ENCODE assay signal across 21 cellular contexts in the genomic region with DNA sequence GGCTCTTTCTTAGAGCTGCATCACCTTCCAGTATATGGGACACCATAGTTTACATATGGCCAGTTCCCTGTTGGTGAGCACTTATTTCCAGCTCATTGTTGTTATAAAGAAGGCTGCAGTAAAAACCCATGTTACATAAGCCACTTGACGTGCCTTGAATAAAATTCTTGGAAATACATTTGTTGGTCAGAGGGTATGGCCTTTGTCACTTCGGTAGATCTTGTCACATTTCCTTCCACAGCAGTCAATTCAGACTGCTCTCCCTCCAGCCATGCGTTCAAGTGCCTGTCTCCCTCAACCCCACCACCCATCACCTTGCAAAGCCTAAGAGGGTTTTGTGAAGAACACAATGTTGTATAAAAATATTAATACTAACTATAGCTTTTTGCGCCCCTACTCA.
"Had no signal": no experiment of that assay in that cellular context is flagged by ENCODE, and none has a peak within 500 bp of the region (broad histone marks: within the 10 kb centered on the region; RNA-seq: fewer than 3 reads in every experiment).

No MANE protein-coding gene starts in this region.

- H3K36me3 Mint-ChIP-seq: naive thymus-derived CD8-positive, alpha-beta T cell; stimulated activated memory B cell treated with anti-CD40 and anti-IgM and Interleukin-4, amounts not matched to agents 10 μg/mL and 1 μg/mL and 100 μg/mL, for 72 hours had no signal

- H3K9me3 Mint-ChIP-seq: activated naive CD4-positive, alpha-beta T cell treated with anti-CD3 and anti-CD28 coated beads for 36 hours; activated T-cell treated with anti-CD3 and anti-CD28 coated beads, Interleukin-2, amount 50 U/mL, for 24 hours; naive thymus-derived CD8-positive, alpha-beta T cell had no signal

- DNase-seq: activated CD4-positive, alpha-beta T cell treated with anti-CD3 and anti-CD28 coated beads for 1 hour; activated CD4-positive, alpha-beta T cell treated with anti-CD3 and anti-CD28 coated beads, Interleukin-2, amount 50 U/mL, for 1 hour; activated CD8-positive, alpha-beta memory T cell treated with anti-CD3 and anti-CD28 coated beads for 24 hours; activated CD8-positive, alpha-beta memory T cell treated with anti-CD3 and anti-CD28 coated beads, Interleukin-2, amount 50 U/mL, for 4 hours; activated naive CD4-positive, alpha-beta T cell treated with anti-CD3 and anti-CD28 coated beads for 36 hours; activated T-cell treated with anti-CD3 and anti-CD28 coated beads, Interleukin-2, amount 50 U/mL, for 24 hours; effector CD8-positive, alpha-beta T cell; foreskin melanocyte; left ventricle myocardium inferior; mammary epithelial cell; naive thymus-derived CD8-positive, alpha-beta T cell; SK-N-SH; stimulated activated CD4-positive, alpha-beta T cell treated with anti-CD3 and anti-CD28 coated beads, Interleukin-2, amount 100 ng/mL, for 24 hours; upper lobe of left lung had no signal

- H3K4me3 Mint-ChIP-seq: activated naive CD4-positive, alpha-beta T cell treated with anti-CD3 and anti-CD28 coated beads for 36 hours; activated T-cell treated with anti-CD3 and anti-CD28 coated beads, Interleukin-2, amount 50 U/mL, for 24 hours; mesothelial cell of epicardium; naive thymus-derived CD8-positive, alpha-beta T cell; stimulated activated memory B cell treated with anti-CD40 and anti-IgM and Interleukin-4, amounts not matched to agents 10 μg/mL and 1 μg/mL and 100 μg/mL, for 72 hours had no signal

- H3K27ac ChIP-seq: hepatocyte, left ventricle myocardium inferior, right lobe of liver, skin epidermis, thoracic aorta had no signal

- H3K4me1 ChIP-seq: left ventricle myocardium inferior, right lobe of liver had no signal

- H3K36me3 ChIP-seq: right lobe of liver, thoracic aorta, upper lobe of left lung had no signal

- H3K27me3 ChIP-seq: hepatocyte, right lobe of liver, upper lobe of left lung had no signal

- H3K4me3 ChIP-seq: hepatocyte, left ventricle myocardium inferior, right lobe of liver, skin epidermis, thoracic aorta, upper lobe of left lung had no signal

- H3K9me3 ChIP-seq: left ventricle myocardium inferior, right lobe of liver, SK-N-SH, thoracic aorta, upper lobe of left lung had no signal

- H3K27me3 Mint-ChIP-seq: stimulated activated memory B cell treated with anti-CD40 and anti-IgM and Interleukin-4, amounts not matched to agents 10 μg/mL and 1 μg/mL and 100 μg/mL, for 72 hours had no signal

- H3K27ac Mint-ChIP-seq: mesothelial cell of epicardium had no signal

- H3K4me2 ChIP-seq: hepatocyte, SK-N-SH had no signal

- H3K4me1 Mint-ChIP-seq: mesothelial cell of epicardium had no signal

- H2AFZ ChIP-seq: hepatocyte had no signal

- ATAC-seq: esophagus mucosa; naive thymus-derived CD8-positive, alpha-beta T cell had no signal

- H3K9ac ChIP-seq: SK-N-SH had no signal
